13 cellular contexts compared by ENCODE assay signal in genomic region chr2:231110551-231110950, GRCh38. TPM values are rescaled to one million over a fixed set of nuclear protein-coding genes. Genes with fewer than 3 reads are reported as not detected.
A peak's percentile ranks its signal among the peaks of the same experiment; 100 is the strongest.
DNase-seq lines count a peak whose midpoint lies in the region; TF ChIP-seq lines count a peak whose summit lies in the region.
"Had no signal": no experiment of that assay in that cellular context is flagged by ENCODE, and none has a peak within 500 bp of the region (broad histone marks: within the 10 kb centered on the region; RNA-seq: fewer than 3 reads in every experiment).

No MANE protein-coding gene starts in this region.

- TF ChIP-seq CTCF in Loucy (conservative IDR thresholded peaks at IDR 0.05; ENCODE audit: low read length) (0 out of 2 replicates have a peak, but pooled peaks have one; percentile 19), endothelial cell (IDR thresholded peaks at IDR 0.05; ENCODE audit: unreplicated experiment) (no peak), mesothelial cell of epicardium (IDR thresholded peaks at IDR 0.05; ENCODE audit: unreplicated experiment) (no peak), CD14-positive monocyte (IDR thresholded peaks at IDR 0.05) (no peak)

- H3K9me3 Mint-ChIP-seq in endothelial cell (ENCODE audit: unreplicated experiment) (no peaks in the 10 kb centered on the region), mesothelial cell of epicardium (no peaks in the 10 kb centered on the region), CD14-positive monocyte (no peaks in the 10 kb centered on the region)

- H4K20me1 ChIP-seq in Loucy (ENCODE audit: insufficient read depth, low read length, poor library complexity, severe bottlenecking), result no peaks in the 10 kb centered on the region

- no peaks in the 10 kb centered on the region for H3K27me3 Mint-ChIP-seq in endothelial cell (ENCODE audit: unreplicated experiment)
- H3K27me3 Mint-ChIP-seq in mesothelial cell of epicardium (ENCODE audit: low read depth), result no peaks in the 10 kb centered on the region
- H3K27me3 Mint-ChIP-seq in CD14-positive monocyte (ENCODE audit: low read depth in 3 of 3), result no peaks in the 10 kb centered on the region

- no peak overlapping the region for H3K9ac ChIP-seq in Loucy (ENCODE audit: low read depth, low read length, poor library complexity, severe bottlenecking)

- no peak overlapping the region for H3K4me3 ChIP-seq in Loucy (ENCODE audit: low read length, poor library complexity, severe bottlenecking)

- no peaks in the 10 kb centered on the region for H3K27me3 ChIP-seq in Loucy (ENCODE audit: insufficient read depth, low read length, poor library complexity, severe bottlenecking)

- no peaks in the 10 kb centered on the region for H3K79me2 ChIP-seq in Loucy (ENCODE audit: insufficient read depth, low read length)

- intact Hi-C loops in CD14-positive monocyte (cut with micrococcal nuclease), result no loop called here

- H3K4me1 ChIP-seq in Loucy (ENCODE audit: insufficient read depth, low read length, poor library complexity, severe bottlenecking), result no peaks in the 10 kb centered on the region

- no peaks in the 10 kb centered on the region for H3F3A ChIP-seq in Loucy (ENCODE audit: low read depth)

- H3K36me3 ChIP-seq in Loucy (ENCODE audit: insufficient read depth, low read length), result peaks cover 52% of the 10 kb centered on the region; the same call in 1 of the 2 replicates

- no peaks in the 10 kb centered on the region for H3K9me2 ChIP-seq in Loucy (replicated peaks; ENCODE audit: low read depth, low read length)

- no peak overlapping the region for H2AFZ ChIP-seq in Loucy (ENCODE audit: low read length)

- H3K27ac Mint-ChIP-seq in endothelial cell (ENCODE audit: unreplicated experiment), result no peak overlapping the region
- peak overlapping the region; percentile 13 for H3K27ac Mint-ChIP-seq in mesothelial cell of epicardium
- H3K27ac Mint-ChIP-seq in CD14-positive monocyte, result no peak overlapping the region

- no peaks in the 10 kb centered on the region for H3K9me3 ChIP-seq in Loucy (ENCODE audit: insufficient read depth, low read depth, low read length)

- DNase-seq in AG08395 (ENCODE audit: low spot score) (peak; percentile 7), endothelial cell (ENCODE audit: low spot score) (no peak), mesothelial cell of epicardium (ENCODE audit: low spot score in 2 of 2, unreplicated experiment in 2 of 2) (no peak), CD14-positive monocyte (ENCODE audit: low spot score) (no peak), putamen (ENCODE audit: low spot score) (no peak), substantia nigra (lab: John Stamatoyannopoulos, UW) (no peak)
- DNase-seq in NK-92 treated with Interleukin-12 subunit alpha and Interleukin-12 subunit beta, amount 100 ng/mL, for 24 hours (lab: John Stamatoyannopoulos, UW), result no peak
- DNase-seq: NCI-H510A, T-helper 1 cell had no signal

- H3K27ac ChIP-seq in substantia nigra (ENCODE audit: low read depth, low read length, poor library complexity, severe bottlenecking), result no peak overlapping the region
- H3K27ac ChIP-seq: C4-2B had no signal

- H3K4me3 Mint-ChIP-seq in endothelial cell (ENCODE audit: unreplicated experiment) (peak overlapping the region; percentile 13), mesothelial cell of epicardium (no peak overlapping the region), CD14-positive monocyte (no peak overlapping the region)

- no peak overlapping the region for H3K4me2 ChIP-seq in Loucy (ENCODE audit: low read depth, low read length, poor library complexity, severe bottlenecking)

- peaks cover 13% of the 10 kb centered on the region for H3K36me3 Mint-ChIP-seq in endothelial cell (ENCODE audit: low read depth, unreplicated experiment)
- H3K36me3 Mint-ChIP-seq in mesothelial cell of epicardium, result peaks cover 25% of the 10 kb centered on the region
- peaks cover 66 to 78% of the 10 kb centered on the region in 2 donors for H3K36me3 Mint-ChIP-seq in CD14-positive monocyte

- H3K4me1 Mint-ChIP-seq in endothelial cell (ENCODE audit: unreplicated experiment) (peaks cover 13% of the 10 kb centered on the region), mesothelial cell of epicardium (peaks cover 27% of the 10 kb centered on the region), CD14-positive monocyte (no peaks in the 10 kb centered on the region)

RNA-seq across cellular contexts. Expression of gene HTR2B, which starts 14.3 kb away (rescaled TPM):
- total RNA-seq in endothelial cell (ENCODE audit: unreplicated experiment), result 0.80 TPM
- total RNA-seq in mesothelial cell of epicardium, result 2.6 to 3.7 TPM (median 3.4 TPM) in 3 replicates
- polyA plus RNA-seq in CD14-positive monocyte, result not detected
- total RNA-seq: activated CD8-positive, alpha-beta memory T cell treated with anti-CD3 and anti-CD28 coated beads for 36 hours had no signal
- polyA plus RNA-seq: neural cell had no signal

RNA-seq across cellular contexts. Expression of gene PSMD1, which starts 53.9 kb away (rescaled TPM):
- 119 TPM for total RNA-seq in endothelial cell (ENCODE audit: unreplicated experiment)
- 78.9 to 83.6 TPM (median 83.3 TPM) in 3 replicates for total RNA-seq in mesothelial cell of epicardium
- polyA plus RNA-seq in CD14-positive monocyte, result 10 to 100 TPM; 37.7 to 53.9 TPM
